2 cellular contexts compared by ENCODE assay signal in the genomic region with DNA sequence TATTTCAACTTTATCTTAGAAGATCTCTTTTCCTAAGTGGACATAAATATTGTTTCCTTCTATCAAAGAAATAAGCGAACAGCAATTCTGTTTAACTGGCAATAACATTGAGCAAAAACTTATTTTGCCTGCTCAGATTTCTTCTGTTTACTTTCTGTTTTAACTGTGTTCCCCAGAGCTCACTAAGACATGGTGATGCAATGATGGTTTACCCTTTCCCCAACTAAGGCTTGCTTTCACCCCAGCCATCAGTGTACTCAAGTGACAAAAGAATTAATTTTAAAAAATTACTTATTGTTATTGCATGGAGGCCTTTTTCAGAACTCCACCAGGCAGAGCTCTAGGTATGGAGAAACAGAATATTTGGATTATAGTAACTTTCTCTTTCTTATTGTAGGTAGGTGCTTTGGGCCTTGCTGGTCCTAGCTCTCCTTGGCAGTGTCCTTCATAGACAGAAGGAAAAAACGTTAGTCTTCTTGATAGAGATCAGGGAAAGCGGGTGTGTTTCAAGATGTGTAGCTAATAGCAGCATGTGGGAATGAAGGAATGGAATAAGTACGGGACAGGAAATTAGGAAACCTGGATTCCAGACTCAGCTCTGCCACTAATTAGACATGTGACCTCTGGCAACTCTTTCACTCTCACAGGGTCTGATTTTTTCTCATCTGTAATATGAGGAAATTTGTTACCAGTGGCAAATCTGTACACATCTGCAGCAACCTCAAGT.
TF ChIP-seq lines count a peak whose summit lies in the region.

No MANE protein-coding gene starts in this region.

TF ChIP-seq in K562, 482 proteins besides CTCF, POLR2A, EP300 and RAD21:
- TF ChIP-seq, protein P1, sequence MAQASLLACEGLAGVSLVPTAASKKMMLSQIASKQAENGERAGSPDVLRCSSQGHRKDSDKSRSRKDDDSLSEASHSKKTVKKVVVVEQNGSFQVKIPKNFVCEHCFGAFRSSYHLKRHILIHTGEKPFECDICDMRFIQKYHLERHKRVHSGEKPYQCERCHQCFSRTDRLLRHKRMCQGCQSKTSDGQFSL (CRISPR knock-in tag; IDR thresholded peaks at IDR 0.05): no peak
- TF ChIP-seq, protein P1 (tag; IDR thresholded peaks at IDR 0.05): no peak
- TF ChIP-seq CEBPG (CRISPR knock-in tag; IDR thresholded peaks at IDR 0.05) (no peak), CEBPG (tag; conservative IDR thresholded peaks at IDR 0.05 in 1 of 2, IDR thresholded peaks at IDR 0.05 in 1 of 2) (peak; percentile 73 to 79), ETV1 (tag; conservative IDR thresholded peaks at IDR 0.05; ENCODE audit: low read depth) (no peak)
- TF ChIP-seq, protein P2, sequence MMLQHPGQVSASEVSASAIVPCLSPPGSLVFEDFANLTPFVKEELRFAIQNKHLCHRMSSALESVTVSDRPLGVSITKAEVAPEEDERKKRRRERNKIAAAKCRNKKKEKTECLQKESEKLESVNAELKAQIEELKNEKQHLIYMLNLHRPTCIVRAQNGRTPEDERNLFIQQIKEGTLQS (IDR thresholded peaks at IDR 0.05): peak; percentile 77
- TF ChIP-seq, protein P2 (CRISPR knock-in tag; conservative IDR thresholded peaks at IDR 0.05): no peak

TF ChIP-seq in HepG2, 621 proteins besides CTCF, POLR2A, EP300 and RAD21:
- TF ChIP-seq PAF1 (CRISPR knock-in tag; IDR thresholded peaks at IDR 0.05): no peak
- no peak for TF ChIP-seq REXO4 (CRISPR knock-in tag; IDR thresholded peaks at IDR 0.05; ENCODE audit: borderline replicate concordance)
- TF ChIP-seq CEBPB (IDR thresholded peaks at IDR 0.05; ENCODE audit: borderline replicate concordance, low read depth, low read length): peak; percentile 50; the same call in 1 of the 2 replicates
- TF ChIP-seq ZNF136 (CRISPR knock-in tag; IDR thresholded peaks at IDR 0.05; ENCODE audit: low read depth): no peak
- no peak for TF ChIP-seq TBL1XR1 (IDR thresholded peaks at IDR 0.05; ENCODE audit: borderline replicate concordance, low read length, partially characterized antibody)
- no peak for TF ChIP-seq CREM (IDR thresholded peaks at IDR 0.05)
- no peak for TF ChIP-seq CREM (CRISPR knock-in tag; IDR thresholded peaks at IDR 0.05)
- TF ChIP-seq SP4 (CRISPR knock-in tag; IDR thresholded peaks at IDR 0.05): no peak
- TF ChIP-seq, protein P3, sequence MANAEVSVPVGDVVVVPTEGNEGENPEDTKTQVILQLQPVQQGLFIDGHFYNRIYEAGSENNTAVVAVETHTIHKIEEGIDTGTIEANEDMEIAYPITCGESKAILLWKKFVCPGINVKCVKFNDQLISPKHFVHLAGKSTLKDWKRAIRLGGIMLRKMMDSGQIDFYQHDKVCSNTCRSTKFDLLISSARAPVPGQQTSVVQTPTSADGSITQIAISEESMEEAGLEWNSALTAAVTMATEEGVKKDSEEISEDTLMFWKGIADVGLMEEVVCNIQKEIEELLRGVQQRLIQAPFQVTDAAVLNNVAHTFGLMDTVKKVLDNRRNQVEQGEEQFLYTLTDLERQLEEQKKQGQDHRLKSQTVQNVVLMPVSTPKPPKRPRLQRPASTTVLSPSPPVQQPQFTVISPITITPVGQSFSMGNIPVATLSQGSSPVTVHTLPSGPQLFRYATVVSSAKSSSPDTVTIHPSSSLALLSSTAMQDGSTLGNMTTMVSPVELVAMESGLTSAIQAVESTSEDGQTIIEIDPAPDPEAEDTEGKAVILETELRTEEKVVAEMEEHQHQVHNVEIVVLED (CRISPR knock-in tag; IDR thresholded peaks at IDR 0.05; ENCODE audit: borderline replicate concordance): no peak
- no peak for TF ChIP-seq FOXA1 (IDR thresholded peaks at IDR 0.05)
- TF ChIP-seq FOXA1 (CRISPR knock-in tag; IDR thresholded peaks at IDR 0.05): no peak
- peak; percentile 44 for TF ChIP-seq CEBPG (CRISPR knock-in tag; IDR thresholded peaks at IDR 0.05)
- TF ChIP-seq NCOA1 (CRISPR knock-in tag; IDR thresholded peaks at IDR 0.05): no peak
- TF ChIP-seq, protein P4, sequence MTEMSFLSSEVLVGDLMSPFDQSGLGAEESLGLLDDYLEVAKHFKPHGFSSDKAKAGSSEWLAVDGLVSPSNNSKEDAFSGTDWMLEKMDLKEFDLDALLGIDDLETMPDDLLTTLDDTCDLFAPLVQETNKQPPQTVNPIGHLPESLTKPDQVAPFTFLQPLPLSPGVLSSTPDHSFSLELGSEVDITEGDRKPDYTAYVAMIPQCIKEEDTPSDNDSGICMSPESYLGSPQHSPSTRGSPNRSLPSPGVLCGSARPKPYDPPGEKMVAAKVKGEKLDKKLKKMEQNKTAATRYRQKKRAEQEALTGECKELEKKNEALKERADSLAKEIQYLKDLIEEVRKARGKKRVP (CRISPR knock-in tag; IDR thresholded peaks at IDR 0.05): peak in 1 of 2 experiments; percentile 64; a peak in 2 of 4 replicates
- TF ChIP-seq, protein P5, sequence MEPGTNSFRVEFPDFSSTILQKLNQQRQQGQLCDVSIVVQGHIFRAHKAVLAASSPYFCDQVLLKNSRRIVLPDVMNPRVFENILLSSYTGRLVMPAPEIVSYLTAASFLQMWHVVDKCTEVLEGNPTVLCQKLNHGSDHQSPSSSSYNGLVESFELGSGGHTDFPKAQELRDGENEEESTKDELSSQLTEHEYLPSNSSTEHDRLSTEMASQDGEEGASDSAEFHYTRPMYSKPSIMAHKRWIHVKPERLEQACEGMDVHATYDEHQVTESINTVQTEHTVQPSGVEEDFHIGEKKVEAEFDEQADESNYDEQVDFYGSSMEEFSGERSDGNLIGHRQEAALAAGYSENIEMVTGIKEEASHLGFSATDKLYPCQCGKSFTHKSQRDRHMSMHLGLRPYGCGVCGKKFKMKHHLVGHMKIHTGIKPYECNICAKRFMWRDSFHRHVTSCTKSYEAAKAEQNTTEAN (CRISPR knock-in tag; conservative IDR thresholded peaks at IDR 0.05): no peak
- no peak for TF ChIP-seq DMAP1 (CRISPR knock-in tag; IDR thresholded peaks at IDR 0.05)
- TF ChIP-seq, protein P6, sequence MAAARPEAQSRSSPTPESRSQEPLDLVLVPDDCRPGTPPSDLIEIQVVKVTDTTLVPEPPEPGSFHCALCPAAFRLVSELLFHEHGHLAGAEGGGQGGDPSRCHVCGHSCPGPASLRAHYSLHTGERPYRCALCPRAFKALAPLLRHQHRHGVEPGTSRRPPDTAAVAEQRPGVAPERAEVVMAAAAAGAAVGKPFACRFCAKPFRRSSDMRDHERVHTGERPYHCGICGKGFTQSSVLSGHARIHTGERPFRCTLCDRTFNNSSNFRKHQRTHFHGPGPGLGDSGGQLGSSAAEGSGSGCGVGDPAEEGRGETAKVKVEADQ (CRISPR knock-in tag; IDR thresholded peaks at IDR 0.05; ENCODE audit: borderline replicate concordance): no peak
- TF ChIP-seq, protein P7, sequence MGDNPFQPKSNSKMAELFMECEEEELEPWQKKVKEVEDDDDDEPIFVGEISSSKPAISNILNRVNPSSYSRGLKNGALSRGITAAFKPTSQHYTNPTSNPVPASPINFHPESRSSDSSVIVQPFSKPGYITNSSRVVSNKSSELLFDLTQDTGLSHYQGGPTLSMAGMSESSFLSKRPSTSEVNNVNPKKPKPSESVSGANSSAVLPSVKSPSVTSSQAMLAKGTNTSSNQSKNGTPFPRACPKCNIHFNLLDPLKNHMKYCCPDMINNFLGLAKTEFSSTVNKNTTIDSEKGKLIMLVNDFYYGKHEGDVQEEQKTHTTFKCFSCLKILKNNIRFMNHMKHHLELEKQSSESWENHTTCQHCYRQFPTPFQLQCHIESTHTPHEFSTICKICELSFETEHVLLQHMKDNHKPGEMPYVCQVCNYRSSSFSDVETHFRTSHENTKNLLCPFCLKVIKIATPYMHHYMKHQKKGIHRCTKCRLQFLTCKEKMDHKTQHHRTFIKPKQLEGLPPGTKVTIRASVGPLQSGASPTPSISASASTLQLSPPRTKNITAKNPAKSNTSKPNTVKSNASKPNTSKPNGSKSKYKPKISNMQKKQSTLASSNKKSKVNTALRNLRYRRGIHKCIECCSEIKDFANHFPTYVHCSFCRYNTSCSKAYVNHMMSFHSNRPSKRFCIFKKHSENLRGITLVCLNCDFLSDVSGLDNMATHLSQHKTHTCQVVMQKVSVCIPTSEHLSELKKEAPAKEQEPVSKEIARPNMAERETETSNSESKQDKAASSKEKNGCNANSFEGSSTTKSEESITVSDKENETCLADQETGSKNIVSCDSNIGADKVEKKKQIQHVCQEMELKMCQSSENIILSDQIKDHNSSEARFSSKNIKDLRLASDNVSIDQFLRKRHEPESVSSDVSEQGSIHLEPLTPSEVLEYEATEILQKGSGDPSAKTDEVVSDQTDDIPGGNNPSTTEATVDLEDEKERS (CRISPR knock-in tag; IDR thresholded peaks at IDR 0.05): no peak
- TF ChIP-seq, protein P8, sequence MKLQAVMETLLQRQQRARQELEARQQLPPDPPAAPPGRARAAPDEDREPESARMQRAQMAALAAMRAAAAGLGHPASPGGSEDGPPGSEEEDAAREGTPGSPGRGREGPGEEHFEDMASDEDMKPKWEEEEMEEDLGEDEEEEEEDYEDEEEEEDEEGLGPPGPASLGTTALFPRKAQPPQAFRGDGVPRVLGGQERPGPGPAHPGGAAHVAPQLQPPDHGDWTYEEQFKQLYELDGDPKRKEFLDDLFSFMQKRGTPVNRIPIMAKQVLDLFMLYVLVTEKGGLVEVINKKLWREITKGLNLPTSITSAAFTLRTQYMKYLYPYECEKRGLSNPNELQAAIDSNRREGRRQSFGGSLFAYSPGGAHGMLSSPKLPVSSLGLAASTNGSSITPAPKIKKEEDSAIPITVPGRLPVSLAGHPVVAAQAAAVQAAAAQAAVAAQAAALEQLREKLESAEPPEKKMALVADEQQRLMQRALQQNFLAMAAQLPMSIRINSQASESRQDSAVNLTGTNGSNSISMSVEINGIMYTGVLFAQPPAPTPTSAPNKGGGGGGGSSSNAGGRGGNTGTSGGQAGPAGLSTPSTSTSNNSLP (IDR thresholded peaks at IDR 0.05; ENCODE audit: low read depth, low read length): no peak
- TF ChIP-seq SP2 (CRISPR knock-in tag; IDR thresholded peaks at IDR 0.05): no peak
- TF ChIP-seq MEF2D (CRISPR knock-in tag; IDR thresholded peaks at IDR 0.05): no peak
- TF ChIP-seq ZBTB8A (CRISPR knock-in tag; IDR thresholded peaks at IDR 0.05; ENCODE audit: borderline replicate concordance, low read depth): no peak
- no peak for TF ChIP-seq ZNF619 (CRISPR knock-in tag; IDR thresholded peaks at IDR 0.05)
- no peak for TF ChIP-seq SATB2 (CRISPR knock-in tag; IDR thresholded peaks at IDR 0.05)
- TF ChIP-seq, protein P9, sequence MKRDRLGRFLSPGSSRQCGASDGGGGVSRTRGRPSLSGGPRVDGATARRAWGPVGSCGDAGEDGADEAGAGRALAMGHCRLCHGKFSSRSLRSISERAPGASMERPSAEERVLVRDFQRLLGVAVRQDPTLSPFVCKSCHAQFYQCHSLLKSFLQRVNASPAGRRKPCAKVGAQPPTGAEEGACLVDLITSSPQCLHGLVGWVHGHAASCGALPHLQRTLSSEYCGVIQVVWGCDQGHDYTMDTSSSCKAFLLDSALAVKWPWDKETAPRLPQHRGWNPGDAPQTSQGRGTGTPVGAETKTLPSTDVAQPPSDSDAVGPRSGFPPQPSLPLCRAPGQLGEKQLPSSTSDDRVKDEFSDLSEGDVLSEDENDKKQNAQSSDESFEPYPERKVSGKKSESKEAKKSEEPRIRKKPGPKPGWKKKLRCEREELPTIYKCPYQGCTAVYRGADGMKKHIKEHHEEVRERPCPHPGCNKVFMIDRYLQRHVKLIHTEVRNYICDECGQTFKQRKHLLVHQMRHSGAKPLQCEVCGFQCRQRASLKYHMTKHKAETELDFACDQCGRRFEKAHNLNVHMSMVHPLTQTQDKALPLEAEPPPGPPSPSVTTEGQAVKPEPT (CRISPR knock-in tag; IDR thresholded peaks at IDR 0.05; ENCODE audit: low read depth): no peak
